ENCODE assay signal across 24 cellular contexts in the genomic region with DNA sequence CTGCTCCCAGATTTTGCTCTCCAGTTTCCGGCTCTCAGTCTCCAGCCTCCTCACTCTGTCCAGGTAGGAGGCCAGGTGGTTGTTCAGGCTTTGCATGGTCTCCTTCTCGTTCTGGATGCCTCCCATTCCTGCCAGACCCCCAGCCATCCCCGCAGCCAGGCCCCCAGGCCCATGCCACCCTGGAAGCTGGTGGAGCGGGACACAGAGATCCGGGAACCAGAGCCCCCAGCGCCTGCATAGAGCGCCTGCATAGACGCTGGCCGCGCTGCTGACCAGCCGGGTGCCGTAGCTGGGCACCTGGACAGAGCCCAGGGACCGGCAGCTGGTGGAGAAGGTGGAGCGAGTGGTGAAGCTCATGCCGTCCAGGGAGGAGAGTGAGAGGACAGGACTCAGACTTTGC.
"Had no signal": no experiment of that assay in that cellular context is flagged by ENCODE, and none has a peak within 500 bp of the region (broad histone marks: within the 10 kb centered on the region; RNA-seq: fewer than 3 reads in every experiment).

No MANE protein-coding gene starts in this region.

- H3K27me3 ChIP-seq: colonic mucosa, dorsolateral prefrontal cortex, esophagus muscularis mucosa, esophagus squamous epithelium, foreskin keratinocyte, gastrocnemius medialis, gastroesophageal sphincter, heart left ventricle, heart right ventricle had no signal

- H3K27ac Mint-ChIP-seq: dendritic cell treated with granulocyte-macrophage colony-stimulating factor and Interleukin-4, amounts not matched to agents 40 ng/mL and 50 ng/mL, for 4 days; effector memory CD8-positive, alpha-beta T cell; endodermal cell had no signal

- H3K4me3 ChIP-seq: colonic mucosa, coronary artery, dorsolateral prefrontal cortex, esophagus muscularis mucosa, esophagus squamous epithelium, gastrocnemius medialis, gastroesophageal sphincter, heart left ventricle, heart right ventricle had no signal

- H3K9me3 Mint-ChIP-seq: dendritic cell treated with granulocyte-macrophage colony-stimulating factor and Interleukin-4, amounts not matched to agents 40 ng/mL and 50 ng/mL, for 4 days; effector memory CD8-positive, alpha-beta T cell had no signal

- H3K4me1 Mint-ChIP-seq: endodermal cell had no signal

- H3K9me3 ChIP-seq: colonic mucosa, esophagus muscularis mucosa, esophagus squamous epithelium, gastrocnemius medialis, gastroesophageal sphincter, heart right ventricle had no signal

- H3K4me3 Mint-ChIP-seq: dendritic cell treated with granulocyte-macrophage colony-stimulating factor and Interleukin-4, amounts not matched to agents 40 ng/mL and 50 ng/mL, for 4 days; effector memory CD8-positive, alpha-beta T cell; endodermal cell had no signal

- H3K4me1 ChIP-seq: colonic mucosa, esophagus squamous epithelium, foreskin keratinocyte, gastrocnemius medialis, gastroesophageal sphincter, heart left ventricle, heart right ventricle had no signal

- DNase-seq: colonic mucosa; cortex of kidney; dermis blood vessel endothelial cell; dorsolateral prefrontal cortex; effector CD4-positive, alpha-beta T cell; effector CD8-positive, alpha-beta T cell; effector memory CD4-positive, alpha-beta T cell; effector memory CD8-positive, alpha-beta T cell; endodermal cell; erythroblast; esophagus squamous epithelium; foreskin fibroblast; foreskin keratinocyte; foreskin melanocyte; gastrocnemius medialis; glutamatergic neuron; head of caudate nucleus; heart left ventricle; heart right ventricle had no signal

- H3K27ac ChIP-seq: colonic mucosa, coronary artery, dorsolateral prefrontal cortex, epithelial cell of prostate, esophagus muscularis mucosa, esophagus squamous epithelium, foreskin keratinocyte, gastrocnemius medialis, gastroesophageal sphincter, heart left ventricle, heart right ventricle had no signal

- H3K36me3 ChIP-seq: colonic mucosa, esophagus muscularis mucosa, esophagus squamous epithelium, gastrocnemius medialis, gastroesophageal sphincter, heart left ventricle, heart right ventricle had no signal
